In the genomic region with DNA sequence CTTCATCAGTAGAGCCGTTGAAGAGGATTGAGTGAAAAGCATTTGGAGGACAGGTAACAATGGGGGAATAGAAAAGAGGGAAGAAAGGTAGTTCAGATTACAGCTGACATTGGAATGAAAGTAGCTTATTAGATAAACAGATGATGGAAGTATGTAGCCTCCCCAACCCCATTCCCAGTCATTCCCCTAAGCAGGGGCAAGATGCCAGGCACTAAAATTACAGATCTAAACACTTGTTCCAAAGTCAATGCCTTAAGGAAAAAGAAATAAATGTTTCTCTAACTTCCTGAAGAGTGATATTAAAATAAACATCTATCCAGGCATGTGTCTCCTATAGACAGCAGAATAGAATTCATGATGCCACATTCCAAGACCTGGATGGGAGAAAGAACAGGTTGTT, we compare ENCODE assay signal across 29 cellular contexts.
"Had no signal": no experiment of that assay in that cellular context is flagged by ENCODE, and none has a peak within 500 bp of the region (broad histone marks: within the 10 kb centered on the region; RNA-seq: fewer than 3 reads in every experiment).

No MANE protein-coding gene starts in this region.

- H2AFZ ChIP-seq: neural progenitor cell had no signal

- DNase-seq: hypothalamus; immature natural killer cell; kidney; left colon; left ventricle myocardium inferior; mesendoderm; naive B cell; natural killer cell; nephron progenitor cell; occipital lobe; ovary; right lobe of liver; stimulated activated CD4-positive, alpha-beta T cell treated with anti-CD3 and anti-CD28 coated beads, Interleukin-12 subunit alpha, Interleukin-12 subunit beta, amount 100 ng/mL, for 4 hours; stimulated activated CD4-positive, alpha-beta T cell treated with anti-CD3 and anti-CD28 coated beads, Interleukin-15, amount 100 ng/mL, for 24 hours; stimulated activated CD4-positive, alpha-beta T cell treated with anti-CD3 and anti-CD28 coated beads, Interleukin-4, amount 100 ng/mL, for 24 hours; stimulated activated naive CD4-positive, alpha-beta T cell; tibial artery; upper lobe of right lung had no signal

- H3K9ac ChIP-seq: neural progenitor cell had no signal

- ATAC-seq: left colon; natural killer cell; right lobe of liver; stimulated activated effector memory CD8-positive, alpha-beta T cell treated with anti-CD3 and anti-CD28 coated beads, Interleukin-12 subunit alpha, Interleukin-12 subunit beta, amount 100 ng/mL, for 72 hours; upper lobe of right lung had no signal

- H3K4me3 Mint-ChIP-seq: immature natural killer cell; mesothelial cell of epicardium; naive B cell; natural killer cell; nephron progenitor cell; neural progenitor cell; stimulated activated effector memory CD8-positive, alpha-beta T cell treated with anti-CD3 and anti-CD28 coated beads, Interleukin-12 subunit alpha, Interleukin-12 subunit beta, amount 100 ng/mL, for 72 hours; stimulated activated naive CD8-positive, alpha-beta T cell treated with anti-CD3 and anti-CD28 coated beads, Interleukin-15, Interleukin-2, amounts not matched to agents 100 ng/mL and 50 ng/mL, for 24 hours had no signal

- H3K27me3 Mint-ChIP-seq: naive B cell; progenitor cell of endocrine pancreas; stimulated activated naive CD8-positive, alpha-beta T cell treated with anti-CD3 and anti-CD28 coated beads, Interleukin-15, Interleukin-2, amounts not matched to agents 100 ng/mL and 50 ng/mL, for 24 hours had no signal

- H3K27ac Mint-ChIP-seq: immature natural killer cell; mesothelial cell of epicardium; naive B cell; natural killer cell; nephron progenitor cell; neural progenitor cell; progenitor cell of endocrine pancreas; stimulated activated effector memory CD8-positive, alpha-beta T cell treated with anti-CD3 and anti-CD28 coated beads, Interleukin-12 subunit alpha, Interleukin-12 subunit beta, amount 100 ng/mL, for 72 hours; stimulated activated naive CD8-positive, alpha-beta T cell treated with anti-CD3 and anti-CD28 coated beads, Interleukin-15, Interleukin-2, amounts not matched to agents 100 ng/mL and 50 ng/mL, for 24 hours had no signal

- H3K27ac ChIP-seq: left ventricle myocardium inferior, neural progenitor cell, neutrophil, ovary, right atrium auricular region, right lobe of liver, skin epidermis, suprapubic skin, thoracic aorta, tibial artery, upper lobe of right lung had no signal

- H3K4me1 Mint-ChIP-seq: immature natural killer cell; naive B cell; natural killer cell; nephron progenitor cell; neural progenitor cell; stimulated activated effector memory CD8-positive, alpha-beta T cell treated with anti-CD3 and anti-CD28 coated beads, Interleukin-12 subunit alpha, Interleukin-12 subunit beta, amount 100 ng/mL, for 72 hours had no signal

- H3K9me3 Mint-ChIP-seq: nephron progenitor cell, neural progenitor cell had no signal

- H3K27me3 ChIP-seq: neural progenitor cell, neutrophil, ovary, right atrium auricular region, right lobe of liver, suprapubic skin, tibial artery, upper lobe of right lung had no signal

- H3K4me1 ChIP-seq: left ventricle myocardium inferior, neural progenitor cell, right atrium auricular region, right lobe of liver, suprapubic skin, upper lobe of right lung had no signal

- H3K4me3 ChIP-seq: left ventricle myocardium inferior, lung, neural progenitor cell, ovary, right atrium auricular region, right lobe of liver, skin epidermis, suprapubic skin, thoracic aorta, tibial artery, upper lobe of right lung had no signal

- H3K4me2 ChIP-seq: neural progenitor cell had no signal

- H3K36me3 Mint-ChIP-seq: immature natural killer cell; mesothelial cell of epicardium; naive B cell; neural progenitor cell; stimulated activated effector memory CD8-positive, alpha-beta T cell treated with anti-CD3 and anti-CD28 coated beads, Interleukin-12 subunit alpha, Interleukin-12 subunit beta, amount 100 ng/mL, for 72 hours had no signal

- H3K36me3 ChIP-seq: left ventricle myocardium inferior, neural progenitor cell, neutrophil, ovary, right atrium auricular region, right lobe of liver, suprapubic skin, thoracic aorta, tibial artery, upper lobe of right lung had no signal

- H3K9me3 ChIP-seq: left ventricle myocardium inferior, neutrophil, ovary, right atrium auricular region, right lobe of liver, suprapubic skin, thoracic aorta, tibial artery, upper lobe of right lung had no signal
